ENCODE assay signal across 1 cellular context in genomic region chr7:64888561-64888900, GRCh38.
TF ChIP-seq lines count a peak whose summit lies in the region.

No MANE protein-coding gene starts in this region.

TF ChIP-seq in HepG2, 621 proteins besides CTCF, POLR2A, EP300 and RAD21 (continued from another document):
- TF ChIP-seq, protein P1, sequence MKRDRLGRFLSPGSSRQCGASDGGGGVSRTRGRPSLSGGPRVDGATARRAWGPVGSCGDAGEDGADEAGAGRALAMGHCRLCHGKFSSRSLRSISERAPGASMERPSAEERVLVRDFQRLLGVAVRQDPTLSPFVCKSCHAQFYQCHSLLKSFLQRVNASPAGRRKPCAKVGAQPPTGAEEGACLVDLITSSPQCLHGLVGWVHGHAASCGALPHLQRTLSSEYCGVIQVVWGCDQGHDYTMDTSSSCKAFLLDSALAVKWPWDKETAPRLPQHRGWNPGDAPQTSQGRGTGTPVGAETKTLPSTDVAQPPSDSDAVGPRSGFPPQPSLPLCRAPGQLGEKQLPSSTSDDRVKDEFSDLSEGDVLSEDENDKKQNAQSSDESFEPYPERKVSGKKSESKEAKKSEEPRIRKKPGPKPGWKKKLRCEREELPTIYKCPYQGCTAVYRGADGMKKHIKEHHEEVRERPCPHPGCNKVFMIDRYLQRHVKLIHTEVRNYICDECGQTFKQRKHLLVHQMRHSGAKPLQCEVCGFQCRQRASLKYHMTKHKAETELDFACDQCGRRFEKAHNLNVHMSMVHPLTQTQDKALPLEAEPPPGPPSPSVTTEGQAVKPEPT (CRISPR knock-in tag; IDR thresholded peaks at IDR 0.05; ENCODE audit: low read depth) = 0 out of 2 replicates have a peak, but pooled peaks have one; percentile 58
- TF ChIP-seq ZFX (CRISPR knock-in tag; IDR thresholded peaks at IDR 0.05; ENCODE audit: low read depth) = 0 out of 2 replicates have a peak, but pooled peaks have one; percentile 24
- TF ChIP-seq CENPX (CRISPR knock-in tag; IDR thresholded peaks at IDR 0.05) = no peak
- peak; percentile 46 for TF ChIP-seq ZNF687 (CRISPR knock-in tag; IDR thresholded peaks at IDR 0.05)
- TF ChIP-seq POGZ (CRISPR knock-in tag; IDR thresholded peaks at IDR 0.05) = 0 out of 2 replicates have a peak, but pooled peaks have one; percentile 6
- no peak for TF ChIP-seq ZFP36 (IDR thresholded peaks at IDR 0.05; ENCODE audit: borderline replicate concordance, low read depth, low read length, partially characterized antibody)
- 0 out of 2 replicates have a peak, but pooled peaks have one; percentile 51 for TF ChIP-seq ZNF337 (CRISPR knock-in tag; IDR thresholded peaks at IDR 0.05; ENCODE audit: borderline replicate concordance, low read depth)
- no peak for TF ChIP-seq RBM22 (optimal IDR thresholded peaks at IDR 0.05; ENCODE audit: low read length)
- 0 out of 2 replicates have a peak, but pooled peaks have one; percentile 67 for TF ChIP-seq PAWR (CRISPR knock-in tag; IDR thresholded peaks at IDR 0.05; ENCODE audit: borderline replicate concordance)
- TF ChIP-seq, protein P2, sequence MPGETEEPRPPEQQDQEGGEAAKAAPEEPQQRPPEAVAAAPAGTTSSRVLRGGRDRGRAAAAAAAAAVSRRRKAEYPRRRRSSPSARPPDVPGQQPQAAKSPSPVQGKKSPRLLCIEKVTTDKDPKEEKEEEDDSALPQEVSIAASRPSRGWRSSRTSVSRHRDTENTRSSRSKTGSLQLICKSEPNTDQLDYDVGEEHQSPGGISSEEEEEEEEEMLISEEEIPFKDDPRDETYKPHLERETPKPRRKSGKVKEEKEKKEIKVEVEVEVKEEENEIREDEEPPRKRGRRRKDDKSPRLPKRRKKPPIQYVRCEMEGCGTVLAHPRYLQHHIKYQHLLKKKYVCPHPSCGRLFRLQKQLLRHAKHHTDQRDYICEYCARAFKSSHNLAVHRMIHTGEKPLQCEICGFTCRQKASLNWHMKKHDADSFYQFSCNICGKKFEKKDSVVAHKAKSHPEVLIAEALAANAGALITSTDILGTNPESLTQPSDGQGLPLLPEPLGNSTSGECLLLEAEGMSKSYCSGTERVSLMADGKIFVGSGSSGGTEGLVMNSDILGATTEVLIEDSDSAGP (CRISPR knock-in tag; IDR thresholded peaks at IDR 0.05; ENCODE audit: borderline replicate concordance) = peak; percentile 5; the same call in 1 of the 2 replicates
- TF ChIP-seq TRIM24 (CRISPR knock-in tag; IDR thresholded peaks at IDR 0.05) = no peak
- TF ChIP-seq ASH2L (IDR thresholded peaks at IDR 0.05; ENCODE audit: insufficient read length, low read depth, low read length) = peak; percentile 13
- 0 out of 2 replicates have a peak, but pooled peaks have one; percentile 4 for TF ChIP-seq THAP7 (CRISPR knock-in tag; IDR thresholded peaks at IDR 0.05)
- no peak for TF ChIP-seq ZNF446 (CRISPR knock-in tag; IDR thresholded peaks at IDR 0.05)
- no peak for TF ChIP-seq ZNF629 (CRISPR knock-in tag; conservative IDR thresholded peaks at IDR 0.05)
- no peak for TF ChIP-seq KMT2B (CRISPR knock-in tag; IDR thresholded peaks at IDR 0.05)
- TF ChIP-seq, protein P3, sequence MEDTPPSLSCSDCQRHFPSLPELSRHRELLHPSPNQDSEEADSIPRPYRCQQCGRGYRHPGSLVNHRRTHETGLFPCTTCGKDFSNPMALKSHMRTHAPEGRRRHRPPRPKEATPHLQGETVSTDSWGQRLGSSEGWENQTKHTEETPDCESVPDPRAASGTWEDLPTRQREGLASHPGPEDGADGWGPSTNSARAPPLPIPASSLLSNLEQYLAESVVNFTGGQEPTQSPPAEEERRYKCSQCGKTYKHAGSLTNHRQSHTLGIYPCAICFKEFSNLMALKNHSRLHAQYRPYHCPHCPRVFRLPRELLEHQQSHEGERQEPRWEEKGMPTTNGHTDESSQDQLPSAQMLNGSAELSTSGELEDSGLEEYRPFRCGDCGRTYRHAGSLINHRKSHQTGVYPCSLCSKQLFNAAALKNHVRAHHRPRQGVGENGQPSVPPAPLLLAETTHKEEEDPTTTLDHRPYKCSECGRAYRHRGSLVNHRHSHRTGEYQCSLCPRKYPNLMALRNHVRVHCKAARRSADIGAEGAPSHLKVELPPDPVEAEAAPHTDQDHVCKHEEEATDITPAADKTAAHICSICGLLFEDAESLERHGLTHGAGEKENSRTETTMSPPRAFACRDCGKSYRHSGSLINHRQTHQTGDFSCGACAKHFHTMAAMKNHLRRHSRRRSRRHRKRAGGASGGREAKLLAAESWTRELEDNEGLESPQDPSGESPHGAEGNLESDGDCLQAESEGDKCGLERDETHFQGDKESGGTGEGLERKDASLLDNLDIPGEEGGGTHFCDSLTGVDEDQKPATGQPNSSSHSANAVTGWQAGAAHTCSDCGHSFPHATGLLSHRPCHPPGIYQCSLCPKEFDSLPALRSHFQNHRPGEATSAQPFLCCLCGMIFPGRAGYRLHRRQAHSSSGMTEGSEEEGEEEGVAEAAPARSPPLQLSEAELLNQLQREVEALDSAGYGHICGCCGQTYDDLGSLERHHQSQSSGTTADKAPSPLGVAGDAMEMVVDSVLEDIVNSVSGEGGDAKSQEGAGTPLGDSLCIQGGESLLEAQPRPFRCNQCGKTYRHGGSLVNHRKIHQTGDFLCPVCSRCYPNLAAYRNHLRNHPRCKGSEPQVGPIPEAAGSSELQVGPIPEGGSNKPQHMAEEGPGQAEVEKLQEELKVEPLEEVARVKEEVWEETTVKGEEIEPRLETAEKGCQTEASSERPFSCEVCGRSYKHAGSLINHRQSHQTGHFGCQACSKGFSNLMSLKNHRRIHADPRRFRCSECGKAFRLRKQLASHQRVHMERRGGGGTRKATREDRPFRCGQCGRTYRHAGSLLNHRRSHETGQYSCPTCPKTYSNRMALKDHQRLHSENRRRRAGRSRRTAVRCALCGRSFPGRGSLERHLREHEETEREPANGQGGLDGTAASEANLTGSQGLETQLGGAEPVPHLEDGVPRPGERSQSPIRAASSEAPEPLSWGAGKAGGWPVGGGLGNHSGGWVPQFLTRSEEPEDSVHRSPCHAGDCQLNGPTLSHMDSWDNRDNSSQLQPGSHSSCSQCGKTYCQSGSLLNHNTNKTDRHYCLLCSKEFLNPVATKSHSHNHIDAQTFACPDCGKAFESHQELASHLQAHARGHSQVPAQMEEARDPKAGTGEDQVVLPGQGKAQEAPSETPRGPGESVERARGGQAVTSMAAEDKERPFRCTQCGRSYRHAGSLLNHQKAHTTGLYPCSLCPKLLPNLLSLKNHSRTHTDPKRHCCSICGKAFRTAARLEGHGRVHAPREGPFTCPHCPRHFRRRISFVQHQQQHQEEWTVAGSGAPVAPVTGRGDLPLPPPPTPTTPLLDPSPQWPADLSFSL (CRISPR knock-in tag; IDR thresholded peaks at IDR 0.05) = no peak
- TF ChIP-seq ARNTL (CRISPR knock-in tag; IDR thresholded peaks at IDR 0.05) = no peak
- TF ChIP-seq ZNF556 (CRISPR knock-in tag; IDR thresholded peaks at IDR 0.05; ENCODE audit: borderline replicate concordance) = peak; percentile 8; the same call in 1 of the 2 replicates
- TF ChIP-seq ZNF720 (CRISPR knock-in tag; IDR thresholded peaks at IDR 0.05) = no peak
- no peak for TF ChIP-seq DNMT3B (CRISPR knock-in tag; conservative IDR thresholded peaks at IDR 0.05)
- 0 out of 2 replicates have a peak, but pooled peaks have one; percentile 6 for TF ChIP-seq ZNF800 (CRISPR knock-in tag; IDR thresholded peaks at IDR 0.05)
- TF ChIP-seq ZNF761 (CRISPR knock-in tag; conservative IDR thresholded peaks at IDR 0.05) = no peak
- 0 out of 2 replicates have a peak, but pooled peaks have one; percentile 49 for TF ChIP-seq ZSCAN22 (CRISPR knock-in tag; IDR thresholded peaks at IDR 0.05)
- TF ChIP-seq ZNF619 (CRISPR knock-in tag; IDR thresholded peaks at IDR 0.05) = 0 out of 2 replicates have a peak, but pooled peaks have one; percentile 2
- peak; percentile 32 for TF ChIP-seq ZFY (CRISPR knock-in tag; IDR thresholded peaks at IDR 0.05)
- TF ChIP-seq, protein P4, sequence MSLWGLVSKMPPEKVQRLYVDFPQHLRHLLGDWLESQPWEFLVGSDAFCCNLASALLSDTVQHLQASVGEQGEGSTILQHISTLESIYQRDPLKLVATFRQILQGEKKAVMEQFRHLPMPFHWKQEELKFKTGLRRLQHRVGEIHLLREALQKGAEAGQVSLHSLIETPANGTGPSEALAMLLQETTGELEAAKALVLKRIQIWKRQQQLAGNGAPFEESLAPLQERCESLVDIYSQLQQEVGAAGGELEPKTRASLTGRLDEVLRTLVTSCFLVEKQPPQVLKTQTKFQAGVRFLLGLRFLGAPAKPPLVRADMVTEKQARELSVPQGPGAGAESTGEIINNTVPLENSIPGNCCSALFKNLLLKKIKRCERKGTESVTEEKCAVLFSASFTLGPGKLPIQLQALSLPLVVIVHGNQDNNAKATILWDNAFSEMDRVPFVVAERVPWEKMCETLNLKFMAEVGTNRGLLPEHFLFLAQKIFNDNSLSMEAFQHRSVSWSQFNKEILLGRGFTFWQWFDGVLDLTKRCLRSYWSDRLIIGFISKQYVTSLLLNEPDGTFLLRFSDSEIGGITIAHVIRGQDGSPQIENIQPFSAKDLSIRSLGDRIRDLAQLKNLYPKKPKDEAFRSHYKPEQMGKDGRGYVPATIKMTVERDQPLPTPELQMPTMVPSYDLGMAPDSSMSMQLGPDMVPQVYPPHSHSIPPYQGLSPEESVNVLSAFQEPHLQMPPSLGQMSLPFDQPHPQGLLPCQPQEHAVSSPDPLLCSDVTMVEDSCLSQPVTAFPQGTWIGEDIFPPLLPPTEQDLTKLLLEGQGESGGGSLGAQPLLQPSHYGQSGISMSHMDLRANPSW (CRISPR knock-in tag; IDR thresholded peaks at IDR 0.05; ENCODE audit: borderline replicate concordance) = no peak
